23 cellular contexts compared by ENCODE assay signal in genomic region chr16:79411357-79411756, GRCh38.
"Had no signal": no experiment of that assay in that cellular context is flagged by ENCODE, and none has a peak within 500 bp of the region (broad histone marks: within the 10 kb centered on the region; RNA-seq: fewer than 3 reads in every experiment).

No MANE protein-coding gene starts in this region.

- H3K4me3 Mint-ChIP-seq: activated naive CD4-positive, alpha-beta T cell treated with anti-CD3 and anti-CD28 coated beads, Interleukin-2, amount 10 ng/mL, durations not matched to agents 7 days and 5 days; activated naive CD8-positive, alpha-beta T cell treated with anti-CD3 and anti-CD28 coated beads, Interleukin-2, amount 50 U/mL, for 24 hours; brain; naive thymus-derived CD8-positive, alpha-beta T cell; T-cell had no signal

- H3K27ac Mint-ChIP-seq: activated naive CD4-positive, alpha-beta T cell treated with anti-CD3 and anti-CD28 coated beads, Interleukin-2, amount 10 ng/mL, durations not matched to agents 7 days and 5 days; activated naive CD8-positive, alpha-beta T cell treated with anti-CD3 and anti-CD28 coated beads, Interleukin-2, amount 50 U/mL, for 24 hours; activated T-helper 2 cell treated with anti-CD3 and anti-CD28 coated beads, Interferon-gamma antibody, Interleukin-2, Interleukin-4, amounts not matched to agents 10 μg/mL and 5 μg/mL and 100 μg/mL, durations not matched to agents 14 hours and 24 hours and 36 hours; brain; naive thymus-derived CD8-positive, alpha-beta T cell; T-cell had no signal

- H3K9me3 Mint-ChIP-seq: activated naive CD8-positive, alpha-beta T cell treated with anti-CD3 and anti-CD28 coated beads, Interleukin-2, amount 50 U/mL, for 24 hours; naive thymus-derived CD8-positive, alpha-beta T cell; T-cell had no signal

- H3K4me2 ChIP-seq: smooth muscle cell had no signal

- H3K9me3 ChIP-seq: colonic mucosa, lower lobe of right lung, ovary, upper lobe of right lung had no signal

- H3K4me3 ChIP-seq: colonic mucosa, lower lobe of right lung, ovary, smooth muscle cell, upper lobe of right lung had no signal

- H3K36me3 ChIP-seq: colonic mucosa, lower lobe of right lung, ovary, upper lobe of right lung had no signal

- H3K4me1 ChIP-seq: colonic mucosa, lower lobe of right lung, upper lobe of right lung had no signal

- H3K27me3 ChIP-seq: colonic mucosa, ovary, upper lobe of right lung had no signal

- ATAC-seq: left colon; lower lobe of right lung; naive thymus-derived CD8-positive, alpha-beta T cell; sciatic nerve; SK-N-SH treated with all-trans-retinoic acid at 6 μM for 48 hours; T-cell; upper lobe of right lung had no signal

- DNase-seq: activated CD8-positive, alpha-beta memory T cell treated with anti-CD3 and anti-CD28 coated beads, Interleukin-2, amount 50 U/mL, for 4 hours; activated naive CD4-positive, alpha-beta T cell treated with anti-CD3 and anti-CD28 coated beads, Interleukin-2, amount 10 ng/mL, durations not matched to agents 7 days and 5 days; activated naive CD8-positive, alpha-beta T cell treated with anti-CD3 and anti-CD28 coated beads, Interleukin-2, amount 50 U/mL, for 24 hours; anterior cingulate cortex; central memory CD4-positive, alpha-beta T cell; colonic mucosa; foreskin melanocyte; glutamatergic neuron; hippocampal formation; islet precursor cell; left colon; lower lobe of right lung; naive thymus-derived CD8-positive, alpha-beta T cell; ovary; stimulated activated naive CD4-positive, alpha-beta T cell; T-cell; T-helper 9 cell; upper lobe of right lung had no signal

- H3K36me3 Mint-ChIP-seq: activated naive CD4-positive, alpha-beta T cell treated with anti-CD3 and anti-CD28 coated beads, Interleukin-2, amount 10 ng/mL, durations not matched to agents 7 days and 5 days; brain; naive thymus-derived CD8-positive, alpha-beta T cell; T-cell had no signal

- H3K27ac ChIP-seq: colonic mucosa, lower lobe of right lung, ovary, upper lobe of right lung had no signal
